Comparison of ENCODE assay signal across 18 cellular contexts in genomic region chr13:112916296-112916695, GRCh38. TPM values are rescaled to one million over a fixed set of nuclear protein-coding genes. Genes with fewer than 3 reads are reported as not detected.
A peak's percentile ranks its signal among the peaks of the same experiment; 100 is the strongest.
DNase-seq lines count a peak whose midpoint lies in the region; ATAC-seq, FAIRE-seq and TF ChIP-seq lines count a peak whose summit lies in the region.
"Had no signal": no experiment of that assay in that cellular context is flagged by ENCODE, and none has a peak within 500 bp of the region (broad histone marks: within the 10 kb centered on the region; RNA-seq: fewer than 3 reads in every experiment).

No MANE protein-coding gene starts in this region.

- peaks cover 2 to 5% (median 4%) of the 10 kb centered on the region in 3 experiments; a peak in 6 of 7 replicates for H3K36me3 Mint-ChIP-seq in H9 (ENCODE audit: insufficient read depth in 1 of 3, low read depth in 3 of 3)
- H3K36me3 Mint-ChIP-seq in stimulated activated effector memory CD8-positive, alpha-beta T cell treated with anti-CD3 and anti-CD28 coated beads, Interleukin-12 subunit alpha, Interleukin-12 subunit beta, amount 100 ng/mL, for 72 hours: no peaks in the 10 kb centered on the region
- H3K36me3 Mint-ChIP-seq: CD8-positive, alpha-beta T cell had no signal

- H3K18ac ChIP-seq in H9 (ENCODE audit: insufficient read length, low read depth, low read length) (no peak overlapping the region), H1 (ENCODE audit: extremely low read depth, low read length) (no peak overlapping the region), neuronal stem cell (ENCODE audit: low read length) (peak overlapping the region; percentile 36)

- H2BK15ac ChIP-seq in H9 (ENCODE audit: low read depth, low read length) (no peak overlapping the region), H1 (ENCODE audit: low read length) (no peak overlapping the region), neuronal stem cell (ENCODE audit: low read length) (no peak overlapping the region)

- H3K79me2 ChIP-seq in H9 (ENCODE audit: insufficient read depth, low read length): no peaks in the 10 kb centered on the region
- H3K79me2 ChIP-seq in H1 (ENCODE audit: control insufficient read depth in 1 of 2, insufficient read depth in 2 of 2, low read length in 2 of 2): no peaks in the 10 kb centered on the region; a peak in 1 of 4 replicates

- no peaks in the 10 kb centered on the region for H3K79me1 ChIP-seq in H9 (ENCODE audit: insufficient read depth, low read depth, low read length, poor library complexity, severe bottlenecking)
- H3K79me1 ChIP-seq in H1 (ENCODE audit: low read depth, low read length): peaks cover 7% of the 10 kb centered on the region
- peaks cover 15% of the 10 kb centered on the region for H3K79me1 ChIP-seq in neuronal stem cell (ENCODE audit: low read depth, low read length)

- H3K4me1 Mint-ChIP-seq in H9: peaks cover 21 to 22% of the 10 kb centered on the region in 2 experiments
- no peaks in the 10 kb centered on the region for H3K4me1 Mint-ChIP-seq in stimulated activated effector memory CD8-positive, alpha-beta T cell treated with anti-CD3 and anti-CD28 coated beads, Interleukin-12 subunit alpha, Interleukin-12 subunit beta, amount 100 ng/mL, for 72 hours

- H3K4ac ChIP-seq in H9 (ENCODE audit: low read depth, low read length): no peak overlapping the region
- H3K4ac ChIP-seq in H1 (replicated peaks; ENCODE audit: insufficient read length, low read depth, low read length): no peak overlapping the region
- no peak overlapping the region for H3K4ac ChIP-seq in neuronal stem cell (ENCODE audit: low read length)

- no peak overlapping the region for H3K56ac ChIP-seq in H9 (ENCODE audit: insufficient read length, low read depth, low read length)
- no peak overlapping the region for H3K56ac ChIP-seq in H1 (replicated peaks; ENCODE audit: insufficient read length, low read depth, low read length)

- no peak overlapping the region for H3K4me3 ChIP-seq in H1 (ENCODE audit: extremely low read depth in 1 of 4, insufficient read depth in 2 of 4, low read depth in 3 of 4, low read length in 4 of 4)
- no peak overlapping the region for H3K4me3 ChIP-seq in neuronal stem cell (ENCODE audit: low read length in 2 of 2)
- H3K4me3 ChIP-seq: BLaER1 treated with 17β-estradiol and CSF1 and Interleukin-3, amounts not matched to agents 10 nM and 100 nM had no signal

- H3K27me3 ChIP-seq in H9 (ENCODE audit: insufficient read depth, low read length): 0 out of 2 replicates have a peak, but pooled peaks cover 2% of the 10 kb centered on the region
- no peaks in the 10 kb centered on the region for H3K27me3 ChIP-seq in H1 (replicated peaks in 1 of 4; ENCODE audit: control insufficient read depth in 3 of 4, extremely low read depth in 1 of 4, insufficient read depth in 3 of 4, low read length in 3 of 4)
- no peaks in the 10 kb centered on the region for H3K27me3 ChIP-seq in neuronal stem cell (ENCODE audit: control insufficient read depth in 3 of 3, insufficient read depth in 3 of 3, low read depth in 1 of 3, low read length in 3 of 3)

- TF ChIP-seq CTCF in H9 (conservative IDR thresholded peaks at IDR 0.05): no peak
- TF ChIP-seq CTCF in H1 (IDR thresholded peaks at IDR 0.05; ENCODE audit: control extremely low read depth in 1 of 3, insufficient read depth in 1 of 3, low read depth in 1 of 3, low read length in 3 of 3): no peak

- H3K4me2 ChIP-seq in H9 (ENCODE audit: insufficient read depth, insufficient read length, low read length) (no peak overlapping the region), H1 (ENCODE audit: insufficient read depth in 1 of 2, low read depth in 2 of 2, low read length in 2 of 2) (no peak overlapping the region), neuronal stem cell (ENCODE audit: insufficient read depth, low read length, poor library complexity, severe bottlenecking) (no peak overlapping the region)
- H3K4me2 ChIP-seq: BLaER1 treated with 17β-estradiol and CSF1 and Interleukin-3, amounts not matched to agents 10 nM and 100 nM had no signal

- TF ChIP-seq EP300 in H1 (IDR thresholded peaks at IDR 0.05; ENCODE audit: borderline replicate concordance in 1 of 2, low read depth in 2 of 2, low read length in 2 of 2): no peak

- ATAC-seq in stimulated activated effector memory CD8-positive, alpha-beta T cell treated with anti-CD3 and anti-CD28 coated beads, Interleukin-12 subunit alpha, Interleukin-12 subunit beta, amount 100 ng/mL, for 72 hours: no peak
- ATAC-seq in GM18907 (IDR thresholded peaks at IDR 0.05; ENCODE audit: unreplicated experiment) (no peak), HG03159 (IDR thresholded peaks at IDR 0.05; ENCODE audit: unreplicated experiment) (no peak)
- ATAC-seq: CD8-positive, alpha-beta T cell; HCT116 had no signal

- CTCF ChIA-PET in H1 (lab: Charles Lee; ENCODE audit: partially characterized antibody): interaction anchor here (0.6 to 2.0 kb wide), 7 partner anchors 12 to 50 kb away, joined by 3 to 7 read pairs (median 3); no protein-coding TSS in a partner anchor

- POLR2A ChIA-PET in H1 (lab: Charles Lee; ENCODE audit: partially characterized antibody): interaction anchor here (0.6 to 2.9 kb wide), 4 partner anchors 11 to 32 kb away, joined by 3 to 10 read pairs (median 4); no protein-coding TSS in a partner anchor

- H4K91ac ChIP-seq in H9 (ENCODE audit: insufficient read length, low read depth, low read length) (no peak overlapping the region), H1 (replicated peaks; ENCODE audit: insufficient read length, low read length) (no peak overlapping the region), neuronal stem cell (ENCODE audit: low read depth, low read length, poor library complexity) (no peak overlapping the region)

- H2BK20ac ChIP-seq in H9 (ENCODE audit: low read depth, low read length, poor library complexity, severe bottlenecking): no peak overlapping the region
- no peak overlapping the region for H2BK20ac ChIP-seq in H1 (ENCODE audit: low read length)

- no peak overlapping the region for H3T11ph ChIP-seq in H9 (ENCODE audit: low read length)

- no peak for FAIRE-seq in H1 (lab: Jason Lieb, UNC)
- FAIRE-seq: HepG2 had no signal

- H4K5ac ChIP-seq in H9 (ENCODE audit: insufficient read length, low read depth, low read length) (no peak overlapping the region), H1 (ENCODE audit: insufficient read length, low read depth, low read length) (no peak overlapping the region)

- H2AFZ ChIP-seq in H9 (ENCODE audit: low read length) (no peak overlapping the region), H1 (ENCODE audit: low read length) (no peak overlapping the region), neuronal stem cell (ENCODE audit: low read length) (no peak overlapping the region)

- no peak overlapping the region for H2AK5ac ChIP-seq in H9 (ENCODE audit: insufficient read length, low read length)
- H2AK5ac ChIP-seq in H1 (ENCODE audit: low read depth, low read length): no peak overlapping the region
- H2AK5ac ChIP-seq in neuronal stem cell (ENCODE audit: low read depth, low read length): no peak overlapping the region

- H3K4me1 ChIP-seq in H9 (ENCODE audit: insufficient read depth, low read length) (peaks cover 3% of the 10 kb centered on the region; the same call in 1 of the 2 replicates), H1 (replicated peaks in 1 of 4; ENCODE audit: control insufficient read depth in 3 of 4, insufficient read depth in 4 of 4, low read length in 3 of 4) (peaks cover 0 to 4% (median 2%) of the 10 kb centered on the region in 4 experiments; a peak in 6 of 7 replicates), neuronal stem cell (ENCODE audit: control insufficient read depth in 2 of 2, insufficient read depth in 1 of 2, low read depth in 1 of 2, low read length in 2 of 2) (no peaks in the 10 kb centered on the region)

- H3K14ac ChIP-seq in H9 (ENCODE audit: insufficient read depth, low read length) (no peak overlapping the region), H1 (ENCODE audit: insufficient read length) (no peak overlapping the region), neuronal stem cell (ENCODE audit: low read length) (no peak overlapping the region)

- H4K20me1 ChIP-seq in H9 (ENCODE audit: control insufficient read depth, insufficient read depth, insufficient read length) (peaks cover 2% of the 10 kb centered on the region), H1 (replicated peaks in 1 of 2; ENCODE audit: control insufficient read depth in 1 of 2, insufficient read depth in 2 of 2, low read length in 2 of 2) (peaks cover 0 to 9% of the 10 kb centered on the region in 2 experiments)

- H3K27ac ChIP-seq in H9 (ENCODE audit: insufficient read length, low read depth, low read length) (no peak overlapping the region), H1 (ENCODE audit: low read depth, low read length) (no peak overlapping the region), neuronal stem cell (replicated peaks; ENCODE audit: low read length) (no peak overlapping the region)
- H3K27ac ChIP-seq: BLaER1 treated with 17β-estradiol and CSF1 and Interleukin-3, amounts not matched to agents 10 nM and 100 nM had no signal

- H3K23me2 ChIP-seq in H9 (ENCODE audit: insufficient read length, low read depth, low read length, poor library complexity, severe bottlenecking) (no peaks in the 10 kb centered on the region), H1 (ENCODE audit: low read depth, low read length) (peaks cover 6% of the 10 kb centered on the region; the same call in 1 of the 2 replicates)

- H3K9me3 ChIP-seq in H9 (ENCODE audit: control insufficient read depth, low read depth, low read length): no peaks in the 10 kb centered on the region
- no peaks in the 10 kb centered on the region for H3K9me3 ChIP-seq in H1 (ENCODE audit: insufficient read depth in 2 of 2, low read depth in 1 of 2, low read length in 1 of 2)
- H3K9me3 ChIP-seq in neuronal stem cell (replicated peaks in 1 of 2; ENCODE audit: control insufficient read depth in 2 of 2, insufficient read depth in 1 of 2, low read depth in 1 of 2, low read length in 2 of 2): no peaks in the 10 kb centered on the region
- H3K9me3 ChIP-seq: BLaER1 treated with 17β-estradiol and CSF1 and Interleukin-3, amounts not matched to agents 10 nM and 100 nM had no signal

- H2BK5ac ChIP-seq in H9 (ENCODE audit: insufficient read length, low read length) (no peak overlapping the region), H1 (ENCODE audit: low read depth, low read length) (0 out of 2 replicates have a peak overlapping the region, but pooled peaks have one; percentile 37), neuronal stem cell (ENCODE audit: low read length) (no peak overlapping the region)

- H3K4me3 Mint-ChIP-seq in H9: no peak overlapping the region
- no peak overlapping the region for H3K4me3 Mint-ChIP-seq in stimulated activated effector memory CD8-positive, alpha-beta T cell treated with anti-CD3 and anti-CD28 coated beads, Interleukin-12 subunit alpha, Interleukin-12 subunit beta, amount 100 ng/mL, for 72 hours
- H3K4me3 Mint-ChIP-seq: B cell; CD8-positive, alpha-beta T cell; HFFc6; IgD-negative memory B cell had no signal

- peak overlapping the region in 2 of 3 experiments; percentile 65; a peak in 2 of 7 replicates for H3K27ac Mint-ChIP-seq in H9
- peak overlapping the region; percentile 61 for H3K27ac Mint-ChIP-seq in stimulated activated effector memory CD8-positive, alpha-beta T cell treated with anti-CD3 and anti-CD28 coated beads, Interleukin-12 subunit alpha, Interleukin-12 subunit beta, amount 100 ng/mL, for 72 hours
- H3K27ac Mint-ChIP-seq: B cell; CD8-positive, alpha-beta T cell; HFFc6; IgD-negative memory B cell had no signal

- H3K23ac ChIP-seq in H9 (ENCODE audit: insufficient read length, low read depth, low read length) (no peak overlapping the region), H1 (ENCODE audit: insufficient read length) (no peak overlapping the region), neuronal stem cell (ENCODE audit: low read depth, low read length, poor library complexity) (no peak overlapping the region)

- TF ChIP-seq POLR2A in H1 (IDR thresholded peaks at IDR 0.05; ENCODE audit: control extremely low read depth in 1 of 2, low read depth in 2 of 2, low read length in 2 of 2): no peak

- H3K27me3 Mint-ChIP-seq in H9 (ENCODE audit: low read depth): peaks cover 8% of the 10 kb centered on the region

- DNase-seq in H9 (no peak), H1 (ENCODE audit: low read depth in 1 of 2, low spot score in 2 of 2) (no peak), neuronal stem cell (ENCODE audit: low spot score) (no peak)
- no peak for DNase-seq in stimulated activated effector memory CD8-positive, alpha-beta T cell treated with anti-CD3 and anti-CD28 coated beads, Interleukin-12 subunit alpha, Interleukin-12 subunit beta, amount 100 ng/mL, for 72 hours (ENCODE audit: low spot score in 2 of 2)
- no peak for DNase-seq in activated CD8-positive, alpha-beta memory T cell treated with anti-CD3 and anti-CD28 coated beads, Interleukin-2, amount 50 U/mL, for 4 hours
- DNase-seq: Calu3; CD8-positive, alpha-beta T cell; DMS79 treated with DMSO at 0.1 percent for 48 hours; GF-D8; GOT3; HFFc6 had no signal

- no peak overlapping the region for H2BK120ac ChIP-seq in H9 (ENCODE audit: low read depth, low read length, poor library complexity, severe bottlenecking)
- no peak overlapping the region for H2BK120ac ChIP-seq in H1 (replicated peaks; ENCODE audit: low read depth, low read length)
- no peak overlapping the region for H2BK120ac ChIP-seq in neuronal stem cell (ENCODE audit: low read depth, low read length)

- no CpG with 5 or more reads among the region's 14 CpGs for WGBS in H9 (ENCODE audit: extremely low coverage, insufficient read length, low lambda C conversion rate)
- 83% methylated on average over 14 of the region's 14 CpGs; no CpG with 5 or more reads in 1 of the 2 experiments for WGBS in H1 (ENCODE audit: extremely low coverage in 1 of 2, insufficient coverage in 1 of 2, insufficient read length in 1 of 2, insufficient replicate concordance in 2 of 2, low coverage in 1 of 2, low lambda C conversion rate in 2 of 2, missing lambda C conversion rate in 1 of 2), 2 experiments
- no CpG with 5 or more reads among the region's 14 CpGs for WGBS in neuronal stem cell (ENCODE audit: extremely low coverage in 2 of 2, insufficient read length in 2 of 2, insufficient replicate concordance in 1 of 2), 2 donors

- no peak overlapping the region for H2BK12ac ChIP-seq in H9 (ENCODE audit: insufficient read length, low read depth, low read length)
- H2BK12ac ChIP-seq in H1 (ENCODE audit: low read depth, low read length): no peak overlapping the region
- H2BK12ac ChIP-seq in neuronal stem cell (ENCODE audit: low read length): no peak overlapping the region

- no peaks in the 10 kb centered on the region; a peak in 1 of 5 replicates for H3K9me3 Mint-ChIP-seq in H9
- no peaks in the 10 kb centered on the region for H3K9me3 Mint-ChIP-seq in stimulated activated effector memory CD8-positive, alpha-beta T cell treated with anti-CD3 and anti-CD28 coated beads, Interleukin-12 subunit alpha, Interleukin-12 subunit beta, amount 100 ng/mL, for 72 hours
- H3K9me3 Mint-ChIP-seq: CD8-positive, alpha-beta T cell; HFFc6; IgD-negative memory B cell had no signal

- H3K9ac ChIP-seq in H9 (ENCODE audit: extremely low read depth, insufficient read length, low read length) (no peak overlapping the region), H1 (replicated peaks in 1 of 4; ENCODE audit: extremely low read depth in 1 of 4, low read depth in 3 of 4, low read length in 3 of 4) (no peak overlapping the region), neuronal stem cell (ENCODE audit: low read depth, low read length, poor library complexity) (no peak overlapping the region)
- H3K9ac ChIP-seq: BLaER1 treated with 17β-estradiol and CSF1 and Interleukin-3, amounts not matched to agents 10 nM and 100 nM had no signal

- H4K8ac ChIP-seq in H9 (replicated peaks; ENCODE audit: insufficient read length, low read depth, low read length): no peak overlapping the region
- H4K8ac ChIP-seq in H1 (ENCODE audit: extremely low read depth, insufficient read depth, low read length): no peak overlapping the region; the same call in 1 of the 2 replicates
- no peak overlapping the region for H4K8ac ChIP-seq in neuronal stem cell (ENCODE audit: low read depth, low read length)

- no peaks in the 10 kb centered on the region; a peak in 1 of 8 replicates for H3K36me3 ChIP-seq in H1 (ENCODE audit: control insufficient read depth in 2 of 4, insufficient read depth in 4 of 4, low read length in 3 of 4)
- H3K36me3 ChIP-seq in neuronal stem cell (replicated peaks in 1 of 2; ENCODE audit: control insufficient read depth in 2 of 2, insufficient read depth in 2 of 2, low read length in 2 of 2): peaks cover 0 to 5% of the 10 kb centered on the region in 2 donors
- H3K36me3 ChIP-seq: BLaER1 treated with 17β-estradiol and CSF1 and Interleukin-3, amounts not matched to agents 10 nM and 100 nM had no signal

- no peak for TF ChIP-seq RAD21 in H1 (IDR thresholded peaks at IDR 0.05 in 1 of 2, conservative IDR thresholded peaks at IDR 0.05 in 1 of 2; ENCODE audit: low read depth in 2 of 2, low read length in 2 of 2)

RNA-seq across cellular contexts. Expression of gene MCF2L, which starts 52.7 kb away (rescaled TPM):
- total RNA-seq in H9 (2021): 17.0 and 18.5 TPM in 2 replicates
- 22.9 and 24.4 TPM in 2 replicates for total RNA-seq in H1 (2021; fragmentation: NEBNext Ultra II Directional; extraction: Animal tissue kit (Norgen Biotek cat#: 25700))
- 10.1 and 15.9 TPM in 2 replicates for polyA plus RNA-seq in H1 (2011; rRNA removed)
- polyA plus RNA-seq in H1 (2011; cell fraction: cytosol; rRNA removed): 13.8 TPM
- polyA plus RNA-seq in H1 (2011; cell fraction: nucleus; rRNA removed): 82.6 TPM
- polyA plus RNA-seq in H1 (2012, experiment 1 of 2): 16.2 to 22.1 TPM (median 19.9 TPM) in 4 replicates
- 10.5 TPM for polyA plus RNA-seq in H1 (2012, experiment 2 of 2)
- 10.9 TPM for polyA plus RNA-seq in H1 (2013, experiment 1 of 2)
- 11.8 TPM for polyA plus RNA-seq in H1 (2013, experiment 2 of 2)
- polyA minus RNA-seq in H1 (2011; rRNA and poly(A)+ RNA removed): 16.6 and 19.1 TPM in 2 replicates
- polyA minus RNA-seq in H1 (2011; cell fraction: cytosol; rRNA and poly(A)+ RNA removed): 18.4 TPM
- polyA minus RNA-seq in H1 (2011; cell fraction: nucleus; rRNA and poly(A)+ RNA removed): 40.8 TPM
- 20.8 TPM for polyA plus RNA-seq in neuronal stem cell (2013, experiment 1 of 2)
- 20.3 TPM for polyA plus RNA-seq in neuronal stem cell (2013, experiment 2 of 2)
- total RNA-seq: HFFc6 had no signal
